Comparison of ENCODE assay signal across 1 cellular context in genomic region chr10:4965763-4966162, GRCh38. TPM values are rescaled to one million over a fixed set of nuclear protein-coding genes. Genes with fewer than 3 reads are reported as not detected.
"Had no signal": no experiment of that assay in that cellular context is flagged by ENCODE, and none has a peak within 500 bp of the region (broad histone marks: within the 10 kb centered on the region; RNA-seq: fewer than 3 reads in every experiment).

No MANE protein-coding gene starts in this region.

RNA-seq across cellular contexts. Expression of gene AKR1C2, which starts 37.9 kb away (rescaled TPM):
- total RNA-seq: natural killer cell had no signal
